In genomic region chr4:114200026-114200425, GRCh38 we compare ENCODE assay signal across 33 cellular contexts.
"Had no signal": no experiment of that assay in that cellular context is flagged by ENCODE, and none has a peak within 500 bp of the region (broad histone marks: within the 10 kb centered on the region; RNA-seq: fewer than 3 reads in every experiment).

No MANE protein-coding gene starts in this region.

- H3K4me3 ChIP-seq: esophagus muscularis mucosa, gastrocnemius medialis, heart left ventricle had no signal

- H3K4me3 Mint-ChIP-seq: activated B cell treated with CpG ODN at 0.5 μM for 24 hours; activated CD8-positive, alpha-beta T cell treated with anti-CD3 and anti-CD28 coated beads for 36 hours; activated naive CD8-positive, alpha-beta T cell; activated T-cell treated with anti-CD3 and anti-CD28 coated beads, Interleukin-2, amount 50 U/mL, for 4 hours; activated T-helper 17 cell treated with anti-CD3 and anti-CD28 coated beads, Interleukin-2, amount 50 U/mL, for 72 hours; effector memory CD8-positive, alpha-beta T cell; T-helper 17 cell; T-helper 2 cell treated with Interferon-gamma antibody and Interleukin-4, amounts not matched to agents 5 μg/mL and 100 μg/mL, for 36 hours had no signal

- FAIRE-seq: astrocyte, colon had no signal

- H3K9me3 ChIP-seq: esophagus muscularis mucosa, gastrocnemius medialis had no signal

- H3K27ac ChIP-seq: esophagus muscularis mucosa, foreskin keratinocyte, gastrocnemius medialis, heart left ventricle, WERI-Rb-1 had no signal

- H3K4me1 ChIP-seq: esophagus muscularis mucosa, foreskin keratinocyte, gastrocnemius medialis, heart left ventricle had no signal

- H3K27me3 ChIP-seq: esophagus muscularis mucosa, foreskin keratinocyte, gastrocnemius medialis, heart left ventricle had no signal

- ATAC-seq: activated CD4-positive, CD25-positive, alpha-beta regulatory T cell treated with anti-CD3 and anti-CD28 coated beads, Interleukin-2, amount 50 U/mL, for 24 hours; activated CD8-positive, alpha-beta T cell treated with anti-CD3 and anti-CD28 coated beads for 36 hours; activated T-cell treated with anti-CD3 and anti-CD28 coated beads, Interleukin-2, amount 50 U/mL, for 4 hours; activated T-helper 17 cell treated with anti-CD3 and anti-CD28 coated beads, Interleukin-2, amount 50 U/mL, for 72 hours; effector memory CD8-positive, alpha-beta T cell; foreskin keratinocyte; gastrocnemius medialis; heart left ventricle; T-helper 17 cell had no signal

- H3K36me3 ChIP-seq: esophagus muscularis mucosa, gastrocnemius medialis, heart left ventricle, WERI-Rb-1 had no signal

- H3K27ac Mint-ChIP-seq: activated B cell treated with CpG ODN at 0.5 μM for 24 hours; activated CD8-positive, alpha-beta T cell treated with anti-CD3 and anti-CD28 coated beads for 36 hours; activated naive CD8-positive, alpha-beta T cell; activated T-helper 17 cell treated with anti-CD3 and anti-CD28 coated beads, Interleukin-2, amount 50 U/mL, for 72 hours; effector memory CD8-positive, alpha-beta T cell; T-helper 17 cell; T-helper 2 cell treated with Interferon-gamma antibody and Interleukin-4, amounts not matched to agents 5 μg/mL and 100 μg/mL, for 36 hours had no signal

- H3K9me3 Mint-ChIP-seq: activated B cell treated with CpG ODN at 0.5 μM for 24 hours; activated CD8-positive, alpha-beta T cell treated with anti-CD3 and anti-CD28 coated beads for 36 hours; activated T-cell treated with anti-CD3 and anti-CD28 coated beads, Interleukin-2, amount 50 U/mL, for 4 hours; activated T-helper 17 cell treated with anti-CD3 and anti-CD28 coated beads, Interleukin-2, amount 50 U/mL, for 72 hours; effector memory CD8-positive, alpha-beta T cell; T-helper 2 cell treated with Interferon-gamma antibody and Interleukin-4, amounts not matched to agents 5 μg/mL and 100 μg/mL, for 36 hours had no signal

- H3K4me1 Mint-ChIP-seq: activated B cell treated with CpG ODN at 0.5 μM for 24 hours; activated T-helper 17 cell treated with anti-CD3 and anti-CD28 coated beads, Interleukin-2, amount 50 U/mL, for 72 hours had no signal

- DNase-seq: activated B cell treated with CpG ODN at 0.5 μM for 24 hours; activated CD4-positive, alpha-beta T cell treated with anti-CD3 and anti-CD28 coated beads for 48 hours; activated CD4-positive, alpha-beta T cell treated with anti-CD3 and anti-CD28 coated beads, Interleukin-2, amount 50 U/mL, for 1 hour; activated CD4-positive, alpha-beta T cell treated with anti-CD3 and anti-CD28 coated beads, Interleukin-2, amount 50 U/mL, for 48 hours; activated CD8-positive, alpha-beta memory T cell treated with anti-CD3 and anti-CD28 coated beads for 24 hours; activated CD8-positive, alpha-beta T cell treated with anti-CD3 and anti-CD28 coated beads for 36 hours; activated effector memory CD4-positive, alpha-beta T cell treated with Interleukin-2 at 50 U/mL for 16 hours; activated gamma-delta T cell treated with Interleukin-2 at 50 U/mL for 16 hours; activated naive CD4-positive, alpha-beta T cell treated with anti-CD3 and anti-CD28 coated beads, Interleukin-2, amount 50 U/mL, for 16 hours; activated naive CD4-positive, alpha-beta T cell treated with Interleukin-2 at 50 U/mL for 16 hours; activated T-cell treated with anti-CD3 and anti-CD28 coated beads, Interleukin-2, amount 50 U/mL, for 4 hours; amniotic stem cell; anterior cingulate cortex; caudate nucleus; cortex of kidney; dermis blood vessel endothelial cell; effector CD4-positive, alpha-beta T cell; effector memory CD8-positive, alpha-beta T cell; erythroblast; foreskin keratinocyte; gastrocnemius medialis; glutamatergic neuron; heart left ventricle; T-helper 17 cell; T1000; WERI-Rb-1 had no signal
